ENCODE assay signal across 8 cellular contexts in the genomic region with DNA sequence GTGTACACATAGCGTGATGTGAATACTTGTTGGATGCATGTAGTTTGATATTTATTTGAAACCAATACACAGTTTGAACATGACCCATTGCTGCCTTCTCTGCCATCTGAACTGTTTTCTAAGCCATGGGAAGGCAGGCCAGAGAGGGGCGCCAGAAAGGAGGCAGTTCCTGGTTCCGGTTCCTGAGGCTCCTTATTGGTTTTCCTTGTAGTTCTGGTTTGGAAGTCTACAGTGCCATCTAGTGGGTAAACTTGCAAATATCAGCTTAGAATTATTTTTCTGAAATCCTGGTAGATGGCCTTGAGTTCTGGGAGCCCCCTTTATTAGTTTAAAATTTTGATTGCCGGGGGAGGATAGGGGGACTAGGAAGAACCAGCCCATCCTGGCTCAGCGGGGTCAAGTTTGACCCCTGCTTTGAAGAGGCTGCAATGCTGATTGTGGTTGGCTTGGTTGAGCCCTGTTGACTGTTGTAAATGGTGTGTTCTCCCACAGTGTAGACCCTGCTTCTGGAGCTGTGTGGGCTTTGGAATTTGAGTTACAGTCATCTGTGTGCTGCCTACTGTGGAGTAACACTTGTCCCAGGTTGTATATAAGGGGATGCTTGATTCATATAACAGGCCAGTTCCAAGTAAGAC. TPM values are rescaled to one million over a fixed set of nuclear protein-coding genes. Genes with fewer than 3 reads are reported as not detected.
DNase-seq lines count a peak whose midpoint lies in the region; ATAC-seq and TF ChIP-seq lines count a peak whose summit lies in the region.

No MANE protein-coding gene starts in this region.

- H3K4me1 ChIP-seq in BLaER1 treated with 17β-estradiol and CSF1 and Interleukin-3, amounts not matched to agents 10 nM and 100 nM: peaks cover 54 to 74% (median 65%) of the 10 kb centered on the region in 10 experiments
- H3K4me1 ChIP-seq in tibial artery: peaks cover 0 to 7% (median 0%) of the 10 kb centered on the region in 4 donors

- no peaks in the 10 kb centered on the region for H3K27me3 Mint-ChIP-seq in WTC11 (ENCODE audit: low read depth)

- H3K4me2 ChIP-seq in BLaER1 treated with 17β-estradiol and CSF1 and Interleukin-3, amounts not matched to agents 10 nM and 100 nM: peak overlapping the region; percentile 37 to 75 (median 60)

- H3K27ac Mint-ChIP-seq in WTC11: no peak overlapping the region

- H4K20me1 ChIP-seq in BLaER1 treated with 17β-estradiol and CSF1 and Interleukin-3, amounts not matched to agents 10 nM and 100 nM: peaks cover 0 to 39% (median 13%) of the 10 kb centered on the region in 11 experiments; a peak in 14 of 22 replicates

- DNase-seq in H4 (ENCODE audit: low spot score): peak; percentile 77
- DNase-seq in NCI-H226: peak; percentile 36
- peak; percentile 64 for DNase-seq in WTC11 (ENCODE audit: low spot score)
- DNase-seq in epidermal melanocyte (ENCODE audit: insufficient read length, low spot score): peak; percentile 80
- peak; percentile 67 for DNase-seq in middle frontal gyrus (ENCODE audit: extremely low spot score, low spot score)
- no peak for DNase-seq in tibial artery

- H3K36me3 ChIP-seq in BLaER1 treated with 17β-estradiol and CSF1 and Interleukin-3, amounts not matched to agents 10 nM and 100 nM: peaks cover 0 to 16% (median 4%) of the 10 kb centered on the region in 11 experiments; a peak in 6 of 22 replicates
- H3K36me3 ChIP-seq in tibial artery: no peaks in the 10 kb centered on the region

- peak overlapping the region in 10 of 11 experiments; percentile 17 to 75 (median 53); a peak in 17 of 22 replicates for H3K27ac ChIP-seq in BLaER1 treated with 17β-estradiol and CSF1 and Interleukin-3, amounts not matched to agents 10 nM and 100 nM
- H3K27ac ChIP-seq in tibial artery: no peak overlapping the region

- H3K9ac ChIP-seq in BLaER1 treated with 17β-estradiol and CSF1 and Interleukin-3, amounts not matched to agents 10 nM and 100 nM: peak overlapping the region in 8 of 11 experiments; percentile 26 to 62 (median 40); a peak in 10 of 22 replicates

- peaks cover 7% of the 10 kb centered on the region for H3K36me3 Mint-ChIP-seq in WTC11

- H3K4me3 ChIP-seq in BLaER1 treated with 17β-estradiol and CSF1 and Interleukin-3, amounts not matched to agents 10 nM and 100 nM: no peak overlapping the region
- H3K4me3 ChIP-seq in tibial artery: no peak overlapping the region

- H3K4me3 Mint-ChIP-seq in WTC11: no peak overlapping the region

- H3K27me3 ChIP-seq in BLaER1 treated with 17β-estradiol and CSF1 and Interleukin-3, amounts not matched to agents 10 nM and 100 nM: peaks cover 0 to 33% (median 8%) of the 10 kb centered on the region in 11 experiments; a peak in 11 of 22 replicates
- H3K27me3 ChIP-seq in tibial artery: no peaks in the 10 kb centered on the region

- H3K4me1 Mint-ChIP-seq in WTC11: peaks cover 40% of the 10 kb centered on the region

- H3K9me3 Mint-ChIP-seq in WTC11: no peaks in the 10 kb centered on the region

- CTCF ChIA-PET in WTC11 (lab: Charles Lee): interaction anchor here (0.5 to 6.3 kb wide), 41 partner anchors 9 to 891 kb away, joined by 3 to 217 read pairs (median 4); a partner anchor contains a TSS

- no peak; the same call in none of the 2 replicates for TF ChIP-seq CTCF in WTC11 (IDR thresholded peaks at IDR 0.05)
- TF ChIP-seq CTCF in tibial artery (IDR thresholded peaks at IDR 0.05): peak; percentile 60 to 65

- peak; percentile 81 for ATAC-seq in WTC11
- no peak for ATAC-seq in HG03457 (IDR thresholded peaks at IDR 0.05; ENCODE audit: unreplicated experiment)

- no peaks in the 10 kb centered on the region for H3K9me3 ChIP-seq in BLaER1 treated with 17β-estradiol and CSF1 and Interleukin-3, amounts not matched to agents 10 nM and 100 nM (replicated peaks in 1 of 11)
- no peaks in the 10 kb centered on the region for H3K9me3 ChIP-seq in tibial artery

- intact Hi-C loops in tibial artery (cut with DNase I; ENCODE audit: low total_unique reads): loop anchor here (5.0 kb wide), 1 partner anchor 181 kb away; no protein-coding TSS in a partner anchor

- POLR2A ChIA-PET in WTC11 (lab: Charles Lee): interaction anchor here (0.5 to 1.0 kb wide), 2 partner anchors 10 to 71 kb away, joined by 3 read pairs; no protein-coding TSS in a partner anchor

TF ChIP-seq in WTC11, 78 proteins besides CTCF, POLR2A, EP300 and RAD21:
- no peak for TF ChIP-seq RORB (CRISPR knock-in tag; IDR thresholded peaks at IDR 0.05)
- peak; percentile 30; the same call in 1 of the 2 replicates for TF ChIP-seq ETV6 (CRISPR knock-in tag; IDR thresholded peaks at IDR 0.05)
- no peak for TF ChIP-seq JUN (CRISPR knock-in tag; IDR thresholded peaks at IDR 0.05)
- no peak for TF ChIP-seq MYBL2 (CRISPR knock-in tag; IDR thresholded peaks at IDR 0.05)
- TF ChIP-seq TEAD4 (CRISPR knock-in tag; IDR thresholded peaks at IDR 0.05): no peak

RNA-seq across cellular contexts. Expression of a gene that starts 48.4 kb away (rescaled TPM):
- 11.0 and 14.9 TPM in 2 replicates for total RNA-seq in H4 (2014; rRNA removed; shearing (Covaris generic))
- total RNA-seq in WTC11 (2021): 22.1 to 31.5 TPM (median 23.3 TPM) in 3 replicates

Comparison
In these comparisons a context has a peak if more than half of its experiments do, and no peak if none do; other contexts are left out.
1. H3K27ac ChIP-seq: peak in BLaER1 treated with 17β-estradiol and CSF1 and Interleukin-3, amounts not matched to agents 10 nM and 100 nM (10 of 11); none in tibial artery (0 of 2).
2. DNase-seq: peak in H4 (single experiment), NCI-H226 (single experiment), WTC11 (single experiment), epidermal melanocyte (single experiment) and middle frontal gyrus (single experiment); none in tibial artery (0 of 2).